27 cellular contexts compared by ENCODE assay signal in the genomic region with DNA sequence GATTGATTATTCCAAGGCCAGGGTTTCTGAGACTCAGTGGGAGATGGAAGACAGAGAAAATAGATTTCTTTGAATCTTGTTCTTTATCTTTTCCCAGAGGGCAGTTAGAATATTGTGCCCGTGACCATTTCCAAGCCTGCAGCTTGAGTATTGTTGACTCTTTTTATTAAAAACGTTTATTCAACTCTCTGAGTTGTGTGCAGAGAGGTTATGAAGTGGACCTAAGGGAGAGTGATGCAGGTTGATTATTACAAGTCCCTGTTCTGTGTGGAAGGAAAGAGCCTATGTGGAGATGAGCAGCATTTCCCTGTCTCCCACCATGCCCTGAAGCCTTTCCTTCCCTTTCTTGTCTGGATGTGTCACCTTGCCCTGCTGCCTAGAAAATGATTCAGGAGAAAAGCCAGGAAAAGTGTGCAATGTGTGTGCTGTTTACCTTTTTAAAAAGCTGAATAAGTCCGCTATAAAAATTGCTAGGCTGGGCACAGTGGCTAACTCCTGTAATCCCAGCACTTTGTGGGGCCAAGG. TPM values are rescaled to one million over a fixed set of nuclear protein-coding genes. Genes with fewer than 3 reads are reported as not detected.
A peak's percentile ranks its signal among the peaks of the same experiment; 100 is the strongest.
DNase-seq lines count a peak whose midpoint lies in the region; ATAC-seq, FAIRE-seq and TF ChIP-seq lines count a peak whose summit lies in the region.
"Had no signal": no experiment of that assay in that cellular context is flagged by ENCODE, and none has a peak within 500 bp of the region (broad histone marks: within the 10 kb centered on the region; RNA-seq: fewer than 3 reads in every experiment).

No MANE protein-coding gene starts in this region.

- CTCF ChIA-PET in PC-3 (lab: Charles Lee): no interaction called here

- intact Hi-C loops in PC-3 (cut with micrococcal nuclease): no loop called here

- H3K27me3 Mint-ChIP-seq in endodermal cell (ENCODE audit: insufficient read depth): peaks cover 2% of the 10 kb centered on the region

- no peaks in the 10 kb centered on the region for H3K79me2 ChIP-seq in PC-3 (ENCODE audit: low read length)

- WGBS in endodermal cell (ENCODE audit: insufficient coverage in 1 of 2, insufficient read length in 1 of 2), 2 experiments: 77 to 88% methylated on average over 1 to 3 of the region's 3 CpGs

- no peak overlapping the region for H3K27ac Mint-ChIP-seq in endodermal cell
- H3K27ac Mint-ChIP-seq: CD4-positive, alpha-beta memory T cell; GM23338 had no signal

- peak; percentile 95 for FAIRE-seq in islet of Langerhans (lab: Jason Lieb, UNC)
- FAIRE-seq: G401.6, GM12892 had no signal

- H3K4me3 ChIP-seq in PC-3 (ENCODE audit: low read length) (no peak overlapping the region), endodermal cell (ENCODE audit: low read length) (no peak overlapping the region)
- H3K4me3 ChIP-seq: BLaER1 treated with 17β-estradiol and CSF1 and Interleukin-3, amounts not matched to agents 10 nM and 100 nM; GM23338; HAP-1; Peyer's patch; SJCRH30 had no signal

- H3K4me1 ChIP-seq in PC-3 (ENCODE audit: insufficient read depth, low read length) (peaks cover 28% of the 10 kb centered on the region), endodermal cell (ENCODE audit: control insufficient read depth, insufficient read depth, low read length) (no peaks in the 10 kb centered on the region)
- H3K4me1 ChIP-seq: BLaER1 treated with 17β-estradiol and CSF1 and Interleukin-3, amounts not matched to agents 10 nM and 100 nM; Caco-2; HAP-1; Peyer's patch had no signal

- H3K9me2 ChIP-seq in PC-3 (replicated peaks; ENCODE audit: low read length): no peaks in the 10 kb centered on the region

- H3K27ac ChIP-seq in PC-3 (ENCODE audit: low read length) (no peak overlapping the region), endodermal cell (ENCODE audit: low read depth, low read length) (no peak overlapping the region)
- H3K27ac ChIP-seq: BLaER1 treated with 17β-estradiol and CSF1 and Interleukin-3, amounts not matched to agents 10 nM and 100 nM; KMS-11; Peyer's patch; SJCRH30 had no signal

- H3K4me2 ChIP-seq in PC-3 (ENCODE audit: low read length): no peak overlapping the region
- H3K4me2 ChIP-seq: BLaER1 treated with 17β-estradiol and CSF1 and Interleukin-3, amounts not matched to agents 10 nM and 100 nM; GM23338; KMS-11 had no signal

- H3K9ac ChIP-seq in PC-3 (ENCODE audit: low read length) (no peak overlapping the region), endodermal cell (ENCODE audit: extremely low read depth, low read length, poor library complexity, severe bottlenecking) (no peak overlapping the region)
- H3K9ac ChIP-seq: BLaER1 treated with 17β-estradiol and CSF1 and Interleukin-3, amounts not matched to agents 10 nM and 100 nM; KMS-11 had no signal

- no peak overlapping the region for H2AFZ ChIP-seq in PC-3 (ENCODE audit: low read length)
- H2AFZ ChIP-seq: GM23338 had no signal

- H3K27me3 ChIP-seq in PC-3 (ENCODE audit: low read length) (no peaks in the 10 kb centered on the region), endodermal cell (ENCODE audit: control insufficient read depth, insufficient read depth, low read length, poor library complexity, severe bottlenecking) (no peaks in the 10 kb centered on the region)
- H3K27me3 ChIP-seq: BLaER1 treated with 17β-estradiol and CSF1 and Interleukin-3, amounts not matched to agents 10 nM and 100 nM; Peyer's patch; SJCRH30 had no signal

- no peak overlapping the region for H3K4me3 Mint-ChIP-seq in endodermal cell
- H3K4me3 Mint-ChIP-seq: CD4-positive, alpha-beta memory T cell; GM23338 had no signal

- no peaks in the 10 kb centered on the region for H4K20me1 ChIP-seq in PC-3 (ENCODE audit: low read length)
- H4K20me1 ChIP-seq: BLaER1 treated with 17β-estradiol and CSF1 and Interleukin-3, amounts not matched to agents 10 nM and 100 nM had no signal

- no peaks in the 10 kb centered on the region for H3K36me3 ChIP-seq in PC-3 (ENCODE audit: low read depth, low read length)
- no peaks in the 10 kb centered on the region for H3K36me3 ChIP-seq in endodermal cell (ENCODE audit: control insufficient read depth, insufficient read depth, low read length)
- H3K36me3 ChIP-seq: BLaER1 treated with 17β-estradiol and CSF1 and Interleukin-3, amounts not matched to agents 10 nM and 100 nM; HAP-1; Peyer's patch; SJCRH30 had no signal

- DNase-seq in NCI-H1417 (lab: John Stamatoyannopoulos, UW) (peak in 2 of 3 experiments; percentile 13 to 51), NCI-H1417 treated with DMSO at 0.1 percent for 48 hours (lab: John Stamatoyannopoulos, UW) (no peak), NCI-H1930 (lab: John Stamatoyannopoulos, UW) (peak; percentile 39 to 43), PC-3 (peak; percentile 49), endodermal cell (no peak), NCI-H2196 (lab: John Stamatoyannopoulos, UW; ENCODE audit: unreplicated experiment) (no peak), NCI-H187 treated with DMSO at 0.1 percent for 48 hours (lab: John Stamatoyannopoulos, UW) (no peak)
- DNase-seq: 8988T; Caco-2; CD4-positive, alpha-beta memory T cell; DMS 273 treated with DMSO at 0.1 percent for 48 hours; IMR-90; NCI-H1105 treated with DMSO at 0.1 percent for 48 hours; NCI-H2081 treated with DMSO at 0.1 percent for 48 hours; NCI-H2227 treated with DMSO at 0.1 percent for 48 hours; NCI-H524; NK-92 treated with Interleukin-12 subunit alpha and Interleukin-12 subunit beta, amount 100 ng/mL, for 24 hours; Peyer's patch; SJCRH30; T-helper 1 cell had no signal

- POLR2A ChIA-PET in PC-3 (lab: Charles Lee; ENCODE audit: unreplicated experiment): no interaction called here

- no peaks in the 10 kb centered on the region for H3K9me3 Mint-ChIP-seq in endodermal cell
- H3K9me3 Mint-ChIP-seq: CD4-positive, alpha-beta memory T cell; GM23338 had no signal

- no peaks in the 10 kb centered on the region for H3K4me1 Mint-ChIP-seq in endodermal cell
- H3K4me1 Mint-ChIP-seq: CD4-positive, alpha-beta memory T cell had no signal

- H3F3A ChIP-seq in PC-3 (ENCODE audit: low read length, unreplicated experiment): no peaks in the 10 kb centered on the region

- no TSS peak for BruUV-seq in PC-3 (replicated peaks; lab: Mats Ljungman, UMichigan)

- ATAC-seq in PC-3: peak; percentile 64
- ATAC-seq: GM23338 had no signal

- H3K36me3 Mint-ChIP-seq in endodermal cell (ENCODE audit: low read depth): no peaks in the 10 kb centered on the region
- H3K36me3 Mint-ChIP-seq: CD4-positive, alpha-beta memory T cell had no signal

- TF ChIP-seq CTCF in PC-3 (conservative IDR thresholded peaks at IDR 0.05; ENCODE audit: low read depth, low read length): no peak
- no peak for TF ChIP-seq CTCF in endodermal cell (conservative IDR thresholded peaks at IDR 0.05)

- H3K9me3 ChIP-seq in PC-3 (ENCODE audit: low read length): no peaks in the 10 kb centered on the region
- H3K9me3 ChIP-seq in endodermal cell (ENCODE audit: control insufficient read depth, low read length): no peaks in the 10 kb centered on the region
- H3K9me3 ChIP-seq: BLaER1 treated with 17β-estradiol and CSF1 and Interleukin-3, amounts not matched to agents 10 nM and 100 nM; Caco-2; HAP-1; Peyer's patch; SJCRH30 had no signal

RNA-seq across cellular contexts. Expression of a gene that starts 19.3 kb away (rescaled TPM):
- total RNA-seq in PC-3 (2014; rRNA removed) (0.15 TPM in 1 of 2 replicates, not detected in the other), endodermal cell (under 1 TPM in 1 of 2 donors, not detected in 1; 0.18 TPM)
- polyA plus RNA-seq in endodermal cell (2013, experiment 1 of 2): 0.07 TPM
- 0.08 TPM for polyA plus RNA-seq in endodermal cell (2013, experiment 2 of 2)
- total RNA-seq: Caco-2; CD4-positive, alpha-beta memory T cell; GM23338; Peyer's patch had no signal
- polyA plus RNA-seq: CD4-positive, alpha-beta memory T cell; GM23338 had no signal

Comparison
In these comparisons a context has a peak if more than half of its experiments do, and no peak if none do; other contexts are left out.
1. DNase-seq: peak in NCI-H1417 (2 of 3), NCI-H1930 (2 of 2) and PC-3 (single experiment); none in NCI-H1417 treated with DMSO at 0.1 percent for 48 hours (single experiment), endodermal cell (single experiment), NCI-H2196 (single experiment) and NCI-H187 treated with DMSO at 0.1 percent for 48 hours (single experiment).